Comparison of ENCODE assay signal across 14 cellular contexts in the genomic region with DNA sequence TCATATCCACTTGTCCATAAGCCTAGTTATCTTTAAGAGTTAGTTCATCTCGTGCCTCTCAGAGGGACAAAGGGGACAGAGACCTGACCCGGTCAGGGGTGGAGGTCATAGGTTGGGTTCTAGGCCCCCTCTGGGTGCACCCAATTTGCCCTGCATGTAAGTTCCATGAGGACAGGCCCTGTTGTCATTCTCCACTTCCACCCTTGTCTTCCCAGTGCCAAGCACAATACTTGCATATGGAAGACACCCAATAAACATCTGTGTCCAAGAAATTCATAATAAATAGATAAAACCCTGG. TPM values are rescaled to one million over a fixed set of nuclear protein-coding genes. Genes with fewer than 3 reads are reported as not detected.
DNase-seq lines count a peak whose midpoint lies in the region; ATAC-seq, FAIRE-seq and TF ChIP-seq lines count a peak whose summit lies in the region.
"Had no signal": no experiment of that assay in that cellular context is flagged by ENCODE, and none has a peak within 500 bp of the region (broad histone marks: within the 10 kb centered on the region; RNA-seq: fewer than 3 reads in every experiment).

No MANE protein-coding gene starts in this region.

- peaks cover 13% of the 10 kb centered on the region for H3K27me3 Mint-ChIP-seq in CD8-positive, alpha-beta T cell (ENCODE audit: low read depth)
- peaks cover 47% of the 10 kb centered on the region for H3K27me3 Mint-ChIP-seq in neural crest cell (ENCODE audit: low read depth)

- DNase-seq in CD8-positive, alpha-beta T cell = no peak
- no peak for DNase-seq in LNCaP clone FGC (ENCODE audit: low read depth)
- no peak for DNase-seq in K562 (ENCODE audit: extremely low read depth in 1 of 4, low spot score in 3 of 4)
- DNase-seq in neural crest cell (ENCODE audit: low read depth, low spot score) = no peak
- DNase-seq in occipital lobe (lab: John Stamatoyannopoulos, UW) = no peak
- DNase-seq in NK-92 (lab: John Stamatoyannopoulos, UW; ENCODE audit: unreplicated experiment) = no peak
- DNase-seq: HCEC 1CT, islet precursor cell, NCI-H1436 treated with DMSO at 0.1 percent for 48 hours, WERI-Rb-1 had no signal

- H3K9me1 ChIP-seq in K562 (ENCODE audit: control insufficient read depth, insufficient read depth, low read length) = no peaks in the 10 kb centered on the region

- peak overlapping the region; percentile 82 for H3K4me3 Mint-ChIP-seq in CD8-positive, alpha-beta T cell
- peak overlapping the region; percentile 90 for H3K4me3 Mint-ChIP-seq in neural crest cell

- 0 out of 2 replicates have a peak, but pooled peaks cover 8% of the 10 kb centered on the region for H4K20me1 ChIP-seq in K562 (replicated peaks; ENCODE audit: control insufficient read depth, insufficient read depth, low read length)

- no peak for TF ChIP-seq POLR2A in K562 (conservative IDR thresholded peaks at IDR 0.05)

- in situ Hi-C loops in K562 (cut with MboI) = no loop called here

- no peak overlapping the region for H3K4me3 ChIP-seq in CD8-positive, alpha-beta T cell (ENCODE audit: low read depth, low read length)
- H3K4me3 ChIP-seq in LNCaP clone FGC (ENCODE audit: low read depth, low read length) (peak overlapping the region; percentile 85), K562 (peak overlapping the region; percentile 84; the same call in 1 of the 2 replicates)

- no peaks in the 10 kb centered on the region for H3K36me3 Mint-ChIP-seq in CD8-positive, alpha-beta T cell
- no peaks in the 10 kb centered on the region for H3K36me3 Mint-ChIP-seq in neural crest cell (ENCODE audit: low read depth)

- no peak for TF ChIP-seq EP300 in K562 (IDR thresholded peaks at IDR 0.05; ENCODE audit: low read length)

- intact Hi-C loops in CD8-positive, alpha-beta T cell (cut with DNase I, micrococcal nuclease) = loop anchor here in 1 of 2 experiments (10.0 kb wide), 1 partner anchor 55 kb away; a partner anchor contains a TSS
- intact Hi-C loops in K562 (cut with micrococcal nuclease) = no loop called here

- BruUV-seq in K562 (replicated peaks; lab: Mats Ljungman, UMichigan) = no TSS peak

- TF ChIP-seq RAD21 in K562 (CRISPR knock-in tag; conservative IDR thresholded peaks at IDR 0.05 in 1 of 2, IDR thresholded peaks at IDR 0.05 in 1 of 2) = no peak

- peaks cover 27% of the 10 kb centered on the region for H3K4me1 ChIP-seq in CD8-positive, alpha-beta T cell (ENCODE audit: insufficient read depth, low read length)
- peaks cover 19 to 58% of the 10 kb centered on the region in 2 experiments for H3K4me1 ChIP-seq in K562 (replicated peaks in 1 of 2; ENCODE audit: control insufficient read depth in 2 of 2, insufficient read depth in 2 of 2, low read length in 2 of 2)

- peaks cover 24% of the 10 kb centered on the region for H3K79me2 ChIP-seq in K562 (ENCODE audit: control insufficient read depth, insufficient read depth, low read length)

- WGBS in K562 (ENCODE audit: insufficient coverage, low coverage, missing lambda C conversion rate) = 17% methylated on average over 2 of the region's 2 CpGs

- H3K4me2 ChIP-seq in K562 (ENCODE audit: insufficient read depth, low read length) = peak overlapping the region; percentile 100

- TF ChIP-seq CTCF in CD8-positive, alpha-beta T cell (IDR thresholded peaks at IDR 0.05) = no peak
- no peak for TF ChIP-seq CTCF in LNCaP clone FGC (IDR thresholded peaks at IDR 0.05; ENCODE audit: control insufficient read depth, extremely low read depth, insufficient read depth)
- no peak for TF ChIP-seq CTCF in K562 (IDR thresholded peaks at IDR 0.05 in 2 of 3, conservative IDR thresholded peaks at IDR 0.05 in 1 of 3; ENCODE audit: insufficient read depth in 2 of 3, low read depth in 1 of 3, low read length in 3 of 3)
- TF ChIP-seq CTCF in neural crest cell (conservative IDR thresholded peaks at IDR 0.05) = no peak

- H3K9ac ChIP-seq in K562 (ENCODE audit: insufficient read depth in 1 of 2, low read depth in 2 of 2, low read length in 2 of 2) = peak overlapping the region in 1 of 2 experiments; percentile 93; a peak in 1 of 4 replicates

- no peaks in the 10 kb centered on the region for H3K36me3 ChIP-seq in CD8-positive, alpha-beta T cell (ENCODE audit: insufficient read depth, low read length)
- H3K36me3 ChIP-seq in K562 (ENCODE audit: control insufficient read depth, insufficient read depth, low read length) = peaks cover 22% of the 10 kb centered on the region; the same call in 2 of the 3 replicates

- FAIRE-seq in K562 (lab: Jason Lieb, UNC) = no peak

- H3K9me3 Mint-ChIP-seq in CD8-positive, alpha-beta T cell = no peaks in the 10 kb centered on the region
- H3K9me3 Mint-ChIP-seq in neural crest cell = no peaks in the 10 kb centered on the region

- no peak overlapping the region for H3K27ac Mint-ChIP-seq in CD8-positive, alpha-beta T cell
- H3K27ac Mint-ChIP-seq in neural crest cell (ENCODE audit: unreplicated experiment) = no peak overlapping the region

- no peak overlapping the region for H3K27ac ChIP-seq in CD8-positive, alpha-beta T cell (ENCODE audit: low read depth, low read length)
- no peak overlapping the region for H3K27ac ChIP-seq in K562 (ENCODE audit: extremely low read depth, low read depth, low read length)

- no peaks in the 10 kb centered on the region for H3K9me3 ChIP-seq in CD8-positive, alpha-beta T cell (ENCODE audit: low read length)
- no peaks in the 10 kb centered on the region for H3K9me3 ChIP-seq in K562 (replicated peaks; ENCODE audit: control insufficient read depth, insufficient read depth, low read depth, low read length)
- H3K9me3 ChIP-seq: ascending aorta had no signal

- CTCF ChIA-PET in CD8-positive, alpha-beta T cell (lab: Charles Lee) = interaction anchor here (1.7 to 6.0 kb wide), 4 partner anchors 9 to 222 kb away, joined by 4 to 34 read pairs (median 20); no protein-coding TSS in a partner anchor
- CTCF ChIA-PET in K562 (lab: Yijun Ruan, JAX; ENCODE audit: low intra/inter-chr PET ratio) = interaction anchor here (0.5 kb wide), 1 partner anchor 389 kb away, joined by 4 read pairs; no protein-coding TSS in a partner anchor

- POLR2A ChIA-PET in CD8-positive, alpha-beta T cell (lab: Charles Lee) = interaction anchor here (1.6 to 4.0 kb wide), 3 partner anchors 21 to 131 kb away, joined by 6 to 22 read pairs (median 8); a partner anchor contains a TSS
- POLR2A ChIA-PET in K562 (lab: Yijun Ruan, JAX) = interaction anchor here (0.6 to 1.7 kb wide), 3 partner anchors 8 to 23 kb away, joined by 3 to 16 read pairs (median 4); no protein-coding TSS in a partner anchor

- H3K27me3 ChIP-seq in CD8-positive, alpha-beta T cell (ENCODE audit: insufficient read depth, low read length) = peaks cover 16% of the 10 kb centered on the region
- H3K27me3 ChIP-seq in K562 (ENCODE audit: control insufficient read depth in 2 of 2, insufficient read depth in 2 of 2, low read length in 2 of 2) = no peaks in the 10 kb centered on the region

- H2AFZ ChIP-seq in K562 (ENCODE audit: low read depth, low read length) = no peak overlapping the region

- peaks cover 42% of the 10 kb centered on the region for H3K4me1 Mint-ChIP-seq in CD8-positive, alpha-beta T cell (ENCODE audit: low read depth)
- peaks cover 33% of the 10 kb centered on the region for H3K4me1 Mint-ChIP-seq in neural crest cell

- ATAC-seq in CD8-positive, alpha-beta T cell = no peak
- ATAC-seq in K562 (no peak), GM18502 (IDR thresholded peaks at IDR 0.05; ENCODE audit: poor library complexity, unreplicated experiment) (no peak)

RNA-seq across cellular contexts. Expression of a gene that starts 1.3 kb away (rescaled TPM):
- 10 to 100 TPM; 16.8 to 17.1 TPM for total RNA-seq in CD8-positive, alpha-beta T cell
- total RNA-seq in K562 (2011; cell fraction: chromatin; rRNA removed; ENCODE audit: low replicate concordance) = 49.3 and 178 TPM in 2 replicates
- total RNA-seq in K562 (2011; cell fraction: nucleolus; rRNA removed) = 331 and 338 TPM in 2 replicates
- 162 and 163 TPM in 2 replicates for total RNA-seq in K562 (2011; cell fraction: nucleoplasm; rRNA removed)
- 121 and 158 TPM in 2 replicates for total RNA-seq in K562 (2014; rRNA removed)
- 29.4 and 39.3 TPM in 2 replicates for total RNA-seq in K562 (2014; rRNA removed; fragmentation: Illumina TruSeq; extraction: Trizol)
- total RNA-seq in K562 (2015; rRNA removed; fragmentation: Illumina TruSeq; extraction: Trizol) = 44.8 and 51.6 TPM in 2 replicates
- 108 and 120 TPM in 2 replicates for total RNA-seq in K562 (2021)
- 77.2 and 108 TPM in 2 replicates for polyA plus RNA-seq in K562 (2011; rRNA removed)
- 234 and 367 TPM in 2 replicates for polyA plus RNA-seq in K562 (2011; cell fraction: cytosol; rRNA removed)
- 162 and 217 TPM in 2 replicates for polyA plus RNA-seq in K562 (2011; cell fraction: nucleus; rRNA removed)
- polyA plus RNA-seq in K562 (2012) = 106 and 144 TPM in 2 replicates
- polyA plus RNA-seq in K562 (2014; fragmentation: Illumina TruSeq; extraction: Trizol) = 111 and 119 TPM in 2 replicates
- polyA plus RNA-seq in K562 (2014; fragmentation: Nextera tagmentation; extraction: Ambion mirVana) = 10 to 100 TPM in 1 of 2 experiments, 1 to 10 TPM in 1; 8.6 to 33.6 TPM
- 83.6 and 96.7 TPM in 2 replicates for polyA plus RNA-seq in K562 (2014; rRNA removed)
- 84.7 and 117 TPM in 2 replicates for polyA minus RNA-seq in K562 (2011; rRNA and poly(A)+ RNA removed)
- 120 and 144 TPM in 2 replicates for polyA minus RNA-seq in K562 (2011; cell fraction: cytosol; rRNA and poly(A)+ RNA removed)
- 46.6 and 57.5 TPM in 2 replicates for polyA minus RNA-seq in K562 (2011; cell fraction: nucleus; rRNA and poly(A)+ RNA removed)
- 59.4 and 60.9 TPM in 2 replicates for total RNA-seq in neural crest cell
- 32.4 TPM for total RNA-seq in occipital lobe

RNA-seq across cellular contexts. Expression of a gene that starts 1.4 kb away (rescaled TPM):
- under 1 TPM; 0.19 to 0.31 TPM for total RNA-seq in CD8-positive, alpha-beta T cell
- not detected in 2 replicates for total RNA-seq in K562 (2011; cell fraction: chromatin; rRNA removed; ENCODE audit: low replicate concordance)
- total RNA-seq in K562 (2011; cell fraction: nucleolus; rRNA removed) = not detected in 2 replicates
- total RNA-seq in K562 (2011; cell fraction: nucleoplasm; rRNA removed) = not detected in 2 replicates
- total RNA-seq in K562 (2014; rRNA removed) (not detected in 2 replicates), K562 (2014; rRNA removed; fragmentation: Illumina TruSeq; extraction: Trizol) (not detected in 2 replicates), K562 (2015; rRNA removed; fragmentation: Illumina TruSeq; extraction: Trizol) (not detected in 2 replicates), K562 (2021) (not detected in 2 replicates), neural crest cell (0.57 and 1.0 TPM in 2 replicates), occipital lobe (6.4 TPM)
- polyA plus RNA-seq in K562 (2011; rRNA removed) (not detected in 2 replicates), K562 (2014; fragmentation: Illumina TruSeq; extraction: Trizol) (not detected in 2 replicates), K562 (2014; fragmentation: Nextera tagmentation; extraction: Ambion mirVana) (not detected), K562 (2014; rRNA removed) (not detected in 2 replicates)
- 0.01 TPM in 1 of 2 replicates, not detected in the other for polyA plus RNA-seq in K562 (2011; cell fraction: cytosol; rRNA removed)
- polyA plus RNA-seq in K562 (2011; cell fraction: nucleus; rRNA removed) = not detected in 2 replicates
- polyA plus RNA-seq in K562 (2012) = not detected in 2 replicates
- not detected in 2 replicates for polyA minus RNA-seq in K562 (2011; rRNA and poly(A)+ RNA removed)
- not detected in 2 replicates for polyA minus RNA-seq in K562 (2011; cell fraction: cytosol; rRNA and poly(A)+ RNA removed)
- polyA minus RNA-seq in K562 (2011; cell fraction: nucleus; rRNA and poly(A)+ RNA removed) = 0.13 TPM in 1 of 2 replicates, not detected in the other
- total RNA-seq: esophagus mucosa, pulmonary artery endothelial cell had no signal

RNA-seq across cellular contexts. Expression of a gene that starts 12.3 kb away (rescaled TPM):
- total RNA-seq in CD8-positive, alpha-beta T cell = 1 to 10 TPM; 4.9 to 5.7 TPM
- 0.92 and 2.0 TPM in 2 replicates for total RNA-seq in K562 (2011; cell fraction: chromatin; rRNA removed; ENCODE audit: low replicate concordance)
- total RNA-seq in K562 (2011; cell fraction: nucleolus; rRNA removed) = 0.92 and 1.7 TPM in 2 replicates
- 0.95 and 1.2 TPM in 2 replicates for total RNA-seq in K562 (2011; cell fraction: nucleoplasm; rRNA removed)
- 0.61 TPM in 1 of 2 replicates, not detected in the other for total RNA-seq in K562 (2014; rRNA removed)
- not detected in 2 replicates for total RNA-seq in K562 (2014; rRNA removed; fragmentation: Illumina TruSeq; extraction: Trizol)
- total RNA-seq in K562 (2015; rRNA removed; fragmentation: Illumina TruSeq; extraction: Trizol) = 0.11 and 0.40 TPM in 2 replicates
- 0.89 and 1.1 TPM in 2 replicates for total RNA-seq in K562 (2021)
- 0.26 and 0.30 TPM in 2 replicates for polyA plus RNA-seq in K562 (2011; rRNA removed)
- polyA plus RNA-seq in K562 (2011; cell fraction: cytosol; rRNA removed) = 0.52 and 0.69 TPM in 2 replicates
- polyA plus RNA-seq in K562 (2011; cell fraction: nucleus; rRNA removed) = 1.1 and 1.7 TPM in 2 replicates
- polyA plus RNA-seq in K562 (2012) = 0.52 and 0.57 TPM in 2 replicates
- 0.36 and 0.65 TPM in 2 replicates for polyA plus RNA-seq in K562 (2014; fragmentation: Illumina TruSeq; extraction: Trizol)
- not detected for polyA plus RNA-seq in K562 (2014; fragmentation: Nextera tagmentation; extraction: Ambion mirVana)
- polyA plus RNA-seq in K562 (2014; rRNA removed) = 0.27 and 0.55 TPM in 2 replicates
- polyA minus RNA-seq in K562 (2011; rRNA and poly(A)+ RNA removed) = not detected in 2 replicates
- polyA minus RNA-seq in K562 (2011; cell fraction: cytosol; rRNA and poly(A)+ RNA removed) = not detected in 2 replicates
- polyA minus RNA-seq in K562 (2011; cell fraction: nucleus; rRNA and poly(A)+ RNA removed) = 0.13 TPM in 1 of 2 replicates, not detected in the other
- total RNA-seq in neural crest cell = 44.6 and 46.0 TPM in 2 replicates
- total RNA-seq in occipital lobe = 33.1 TPM
- total RNA-seq: ascending aorta had no signal

RNA-seq across cellular contexts. Expression of a gene that starts 21.8 kb away (rescaled TPM):
- 10 to 100 TPM; 34.4 to 36.3 TPM for total RNA-seq in CD8-positive, alpha-beta T cell
- total RNA-seq in K562 (2011; cell fraction: chromatin; rRNA removed; ENCODE audit: low replicate concordance) = 13.9 and 38.2 TPM in 2 replicates
- total RNA-seq in K562 (2011; cell fraction: nucleolus; rRNA removed) = 41.5 and 42.0 TPM in 2 replicates
- total RNA-seq in K562 (2011; cell fraction: nucleoplasm; rRNA removed) = 31.3 and 34.9 TPM in 2 replicates
- total RNA-seq in K562 (2014; rRNA removed) (102 and 135 TPM in 2 replicates), K562 (2014; rRNA removed; fragmentation: Illumina TruSeq; extraction: Trizol) (29.3 and 43.7 TPM in 2 replicates), K562 (2015; rRNA removed; fragmentation: Illumina TruSeq; extraction: Trizol) (83.8 and 85.1 TPM in 2 replicates), K562 (2021) (135 and 139 TPM in 2 replicates), neural crest cell (114 and 116 TPM in 2 replicates), occipital lobe (28.9 TPM)
- polyA plus RNA-seq in K562 (2011; rRNA removed) (98.6 and 129 TPM in 2 replicates), K562 (2014; fragmentation: Illumina TruSeq; extraction: Trizol) (140 and 182 TPM in 2 replicates), K562 (2014; fragmentation: Nextera tagmentation; extraction: Ambion mirVana) (10 to 100 TPM in 1 of 2 experiments, 1 to 10 TPM in 1; 5.6 to 16.0 TPM), K562 (2014; rRNA removed) (135 and 146 TPM in 2 replicates)
- polyA plus RNA-seq in K562 (2011; cell fraction: cytosol; rRNA removed) = 213 and 403 TPM in 2 replicates
- polyA plus RNA-seq in K562 (2011; cell fraction: nucleus; rRNA removed) = 62.4 and 74.2 TPM in 2 replicates
- 127 and 138 TPM in 2 replicates for polyA plus RNA-seq in K562 (2012)
- polyA minus RNA-seq in K562 (2011; rRNA and poly(A)+ RNA removed) = 57.1 and 92.7 TPM in 2 replicates
- 94.6 and 97.2 TPM in 2 replicates for polyA minus RNA-seq in K562 (2011; cell fraction: cytosol; rRNA and poly(A)+ RNA removed)
- polyA minus RNA-seq in K562 (2011; cell fraction: nucleus; rRNA and poly(A)+ RNA removed) = 10.4 and 16.3 TPM in 2 replicates

RNA-seq across cellular contexts. Expression of a gene that starts 26.6 kb away (rescaled TPM):
- total RNA-seq in CD8-positive, alpha-beta T cell = 10 to 100 TPM; 39.3 to 41.1 TPM
- not detected in 2 replicates for total RNA-seq in K562 (2011; cell fraction: chromatin; rRNA removed; ENCODE audit: low replicate concordance)
- total RNA-seq in K562 (2011; cell fraction: nucleolus; rRNA removed) = not detected in 2 replicates
- total RNA-seq in K562 (2011; cell fraction: nucleoplasm; rRNA removed) = not detected in 2 replicates
- total RNA-seq in K562 (2014; rRNA removed) (not detected in 2 replicates), K562 (2014; rRNA removed; fragmentation: Illumina TruSeq; extraction: Trizol) (not detected in 2 replicates), K562 (2015; rRNA removed; fragmentation: Illumina TruSeq; extraction: Trizol) (not detected in 2 replicates), K562 (2021) (0.09 and 0.20 TPM in 2 replicates), neural crest cell (4.2 and 4.8 TPM in 2 replicates), occipital lobe (1.1 TPM)
- polyA plus RNA-seq in K562 (2011; rRNA removed) (not detected in 2 replicates), K562 (2014; fragmentation: Illumina TruSeq; extraction: Trizol) (not detected in 2 replicates), K562 (2014; fragmentation: Nextera tagmentation; extraction: Ambion mirVana) (not detected), K562 (2014; rRNA removed) (not detected in 2 replicates)
- polyA plus RNA-seq in K562 (2011; cell fraction: cytosol; rRNA removed) = not detected in 2 replicates
- not detected in 2 replicates for polyA plus RNA-seq in K562 (2011; cell fraction: nucleus; rRNA removed)
- 0.04 TPM in 1 of 2 replicates, not detected in the other for polyA plus RNA-seq in K562 (2012)
- not detected in 2 replicates for polyA minus RNA-seq in K562 (2011; rRNA and poly(A)+ RNA removed)
- not detected in 2 replicates for polyA minus RNA-seq in K562 (2011; cell fraction: cytosol; rRNA and poly(A)+ RNA removed)
- polyA minus RNA-seq in K562 (2011; cell fraction: nucleus; rRNA and poly(A)+ RNA removed) = not detected in 2 replicates
- total RNA-seq: pulmonary artery endothelial cell had no signal
